ENCODE assay signal across 7 cellular contexts in the genomic region with DNA sequence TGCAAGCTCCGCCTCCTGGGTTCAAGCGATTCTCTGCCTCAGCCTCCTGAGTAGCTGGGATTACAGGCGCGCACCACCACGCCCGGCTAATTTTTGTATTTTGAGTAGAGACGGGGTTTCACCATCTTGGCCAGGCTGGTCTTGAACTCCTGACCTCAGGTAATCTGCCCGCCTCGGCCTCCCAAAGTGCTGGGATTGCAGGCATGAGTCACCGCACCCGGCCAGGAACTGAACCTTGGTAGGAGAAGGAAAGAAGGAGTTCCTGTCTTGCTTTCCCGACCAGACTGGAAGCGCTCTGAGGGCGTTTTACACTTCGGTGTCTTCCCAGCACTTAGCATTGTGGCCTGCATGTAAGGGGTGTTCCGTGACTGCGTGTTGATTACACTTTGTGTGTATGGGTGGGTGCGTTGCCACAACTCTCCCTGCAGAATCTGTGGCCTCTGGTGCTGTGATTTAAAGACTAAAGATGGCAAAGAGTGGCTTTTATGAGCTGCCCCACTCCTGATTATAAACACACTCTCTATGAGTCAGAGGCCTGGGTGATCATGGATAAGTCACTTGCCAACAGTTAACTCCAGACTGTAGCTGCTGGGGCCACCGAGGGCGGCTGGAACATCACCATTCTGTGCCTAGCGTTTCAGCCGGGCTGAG. TPM values are rescaled to one million over a fixed set of nuclear protein-coding genes. Genes with fewer than 3 reads are reported as not detected.
A peak's percentile ranks its signal among the peaks of the same experiment; 100 is the strongest.
DNase-seq lines count a peak whose midpoint lies in the region; ATAC-seq, FAIRE-seq and TF ChIP-seq lines count a peak whose summit lies in the region.
"Not testable (repeated sequence)": the region's sequence is repeated elsewhere in the genome, so short reads cannot be mapped to it uniquely, and the experiment has no call there.

No MANE protein-coding gene starts in this region.

- H3K9me3 Mint-ChIP-seq in HFFc6; activated naive CD4-positive, alpha-beta T cell treated with anti-CD3 and anti-CD28 coated beads, Interleukin-2, amount 50 U/mL, for 24 hours: not testable (repeated sequence)

- not testable (repeated sequence) for H3K27me3 Mint-ChIP-seq in HFFc6 (ENCODE audit: insufficient read depth); activated naive CD4-positive, alpha-beta T cell treated with anti-CD3 and anti-CD28 coated beads, Interleukin-2, amount 50 U/mL, for 24 hours

- peak overlapping the region; percentile 22; the same call in 1 of the 2 replicates for H3K4me3 Mint-ChIP-seq in HFFc6
- H3K4me3 Mint-ChIP-seq in activated naive CD4-positive, alpha-beta T cell treated with anti-CD3 and anti-CD28 coated beads, Interleukin-2, amount 50 U/mL, for 24 hours = not testable (repeated sequence)

- H3K27me3 ChIP-seq in right lobe of liver; small intestine (ENCODE audit: control insufficient read depth in 2 of 2, insufficient read depth in 2 of 2, low read length in 2 of 2): not testable (repeated sequence)

- H3K4me3 ChIP-seq in fibroblast of mammary gland (ENCODE audit: control insufficient read depth, low read depth, low read length); right lobe of liver; small intestine (ENCODE audit: low read depth in 1 of 2, low read length in 2 of 2): not testable (repeated sequence)

- TF ChIP-seq POLR2A in right lobe of liver (IDR thresholded peaks at IDR 0.05) = not testable (repeated sequence)

- not testable (repeated sequence) for H3K9me3 ChIP-seq in right lobe of liver; small intestine (ENCODE audit: control insufficient read depth, low read depth)

- DNase-seq in CD1c-positive myeloid dendritic cell (ENCODE audit: extremely low spot score) = peak; percentile 16
- peak; percentile 60 for DNase-seq in HFFc6
- DNase-seq in RPMI7951 (ENCODE audit: low read depth) = peak; percentile 90
- DNase-seq in fibroblast of mammary gland (ENCODE audit: low read depth) = peak; percentile 70
- DNase-seq in right lobe of liver = not testable (repeated sequence)
- peak; percentile 74 for DNase-seq in small intestine

- H3K27ac ChIP-seq in right lobe of liver (peak overlapping the region; percentile 54 to 74 (median 68)), small intestine (ENCODE audit: low read depth in 1 of 2, low read length in 1 of 2) (peak overlapping the region; percentile 83 to 85)

- H3K27ac Mint-ChIP-seq in HFFc6 = peak overlapping the region; percentile 80
- peak overlapping the region; percentile 79 for H3K27ac Mint-ChIP-seq in activated naive CD4-positive, alpha-beta T cell treated with anti-CD3 and anti-CD28 coated beads, Interleukin-2, amount 50 U/mL, for 24 hours

- H3K36me3 ChIP-seq in right lobe of liver; small intestine (ENCODE audit: control insufficient read depth in 2 of 2, insufficient read depth in 2 of 2, low read length in 2 of 2): not testable (repeated sequence)

- peak in 1 of 4 donors; percentile 8 for ATAC-seq in right lobe of liver

- intact Hi-C loops in right lobe of liver (cut with DNase I) = loop anchor here in 1 of 2 donors (10.0 kb wide), 1 partner anchor 87 kb away; no protein-coding TSS in a partner anchor

- peaks cover 11% of the 10 kb centered on the region for H3K36me3 Mint-ChIP-seq in HFFc6 (ENCODE audit: low read depth)
- not testable (repeated sequence) for H3K36me3 Mint-ChIP-seq in activated naive CD4-positive, alpha-beta T cell treated with anti-CD3 and anti-CD28 coated beads, Interleukin-2, amount 50 U/mL, for 24 hours

- H3K4me1 ChIP-seq in right lobe of liver = peaks cover 0 to 65% (median 22%) of the 10 kb centered on the region in 4 donors
- H3K4me1 ChIP-seq in small intestine (ENCODE audit: control insufficient read depth in 2 of 2, insufficient read depth in 1 of 2, low read depth in 1 of 2, low read length in 1 of 2) = peaks cover 5 to 11% of the 10 kb centered on the region in 2 donors

- 72% methylated on average over 12 of the region's 22 CpGs for WGBS in right lobe of liver (ENCODE audit: insufficient coverage, low coverage, low lambda C conversion rate, missing lambda C conversion rate)
- WGBS in small intestine, 3 donors = 63 to 80% (median 71%) methylated on average over 22 of the region's 22 CpGs

- FAIRE-seq in small intestine (lab: Jason Lieb, UNC) = not testable (repeated sequence)

- peaks cover 58% of the 10 kb centered on the region for H3K4me1 Mint-ChIP-seq in HFFc6 (ENCODE audit: low read depth)
- H3K4me1 Mint-ChIP-seq in activated naive CD4-positive, alpha-beta T cell treated with anti-CD3 and anti-CD28 coated beads, Interleukin-2, amount 50 U/mL, for 24 hours = peaks cover 57% of the 10 kb centered on the region

- TF ChIP-seq CTCF in HFFc6 (IDR thresholded peaks at IDR 0.05); fibroblast of mammary gland (conservative IDR thresholded peaks at IDR 0.05; ENCODE audit: control insufficient read depth, insufficient read depth, low read depth, low read length); right lobe of liver (IDR thresholded peaks at IDR 0.05): not testable (repeated sequence)

RNA-seq across cellular contexts. Expression of a gene that starts 46.0 kb away (rescaled TPM):
- 100 to 1,000 TPM; 116 to 155 (median 143) TPM for total RNA-seq in HFFc6 (2021; fragmentation: NEBNext Ultra II Directional; extraction: Animal tissue kit (Norgen Biotek cat#: 25700))
- 55.2 and 57.0 TPM in 2 replicates for total RNA-seq in RPMI7951 (2014; rRNA removed; shearing (Covaris generic))
- 100 to 1,000 TPM in 2 of 6 experiments, 10 to 100 TPM in 4; 14.4 to 197 (median 28.6) TPM for total RNA-seq in right lobe of liver
- polyA plus RNA-seq in small intestine = 100 to 1,000 TPM in 1 of 3 donors, 10 to 100 TPM in 2; 12.5 to 109 (median 21.9) TPM
